8 cellular contexts compared by ENCODE assay signal in the genomic region with DNA sequence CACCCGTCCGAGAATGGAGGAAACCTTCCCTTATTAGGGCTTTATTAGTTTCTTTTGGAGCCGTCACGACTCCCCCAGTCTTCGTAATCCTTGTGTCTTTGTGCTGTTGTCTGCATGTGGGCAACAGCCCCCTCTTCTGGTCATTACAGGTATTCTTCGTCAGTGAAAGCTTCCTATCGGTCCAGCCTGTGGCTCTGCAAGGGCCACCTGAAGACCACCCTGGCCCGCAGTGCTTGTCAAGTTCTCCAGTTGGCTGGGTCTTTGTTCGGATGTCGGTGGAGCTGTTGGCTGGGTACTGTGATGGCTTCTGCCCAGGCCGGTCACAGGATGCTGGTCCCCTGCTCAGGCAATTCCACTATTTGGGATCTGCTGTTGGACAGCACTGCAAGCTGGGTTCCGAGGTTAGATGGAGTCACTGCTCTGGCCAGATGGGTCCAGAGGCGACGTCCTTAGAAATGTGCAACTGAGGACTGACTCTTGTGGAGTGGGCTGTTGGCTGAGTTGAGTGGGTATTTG. TPM values are rescaled to one million over a fixed set of nuclear protein-coding genes. Genes with fewer than 3 reads are reported as not detected.
DNase-seq lines count a peak whose midpoint lies in the region; ATAC-seq, FAIRE-seq and TF ChIP-seq lines count a peak whose summit lies in the region.

No MANE protein-coding gene starts in this region.

- dilution Hi-C loops in keratinocyte (cut with MboI; ENCODE audit: extremely low pct_ligation_motif_present, low sequenced_read_pairs) = no loop called here

- no peaks in the 10 kb centered on the region for H3K27me3 ChIP-seq in keratinocyte (ENCODE audit: control insufficient read depth, extremely low read depth, insufficient read depth, low read length)

- H3K4me3 ChIP-seq in keratinocyte (ENCODE audit: control insufficient read depth in 2 of 3, extremely low read depth in 1 of 3, insufficient read depth in 2 of 3, low read depth in 1 of 3, low read length in 3 of 3) = no peak overlapping the region

- no peak overlapping the region for H3K9ac ChIP-seq in keratinocyte (ENCODE audit: control insufficient read depth, extremely low read depth, insufficient read depth, low read length)

- H4K20me1 ChIP-seq in keratinocyte (ENCODE audit: control insufficient read depth, extremely low read depth, insufficient read depth, low read length) = no peaks in the 10 kb centered on the region

- no peaks in the 10 kb centered on the region for H3K79me2 ChIP-seq in keratinocyte (ENCODE audit: control insufficient read depth, insufficient read depth, low read length)

- no peaks in the 10 kb centered on the region for H3K9me3 ChIP-seq in keratinocyte (ENCODE audit: control insufficient read depth, low read depth, low read length)

- no peak overlapping the region for H2AFZ ChIP-seq in keratinocyte (ENCODE audit: control insufficient read depth, low read length)

- TF ChIP-seq CTCF in LNCAP (IDR thresholded peaks at IDR 0.05) (peak; percentile 77), keratinocyte (optimal IDR thresholded peaks at IDR 0.05 in 1 of 3, IDR thresholded peaks at IDR 0.05 in 1 of 3, conservative IDR thresholded peaks at IDR 0.05 in 1 of 3; ENCODE audit: extremely low read depth in 1 of 3, insufficient read depth in 2 of 3, low read length in 3 of 3) (peak; percentile 76 to 80 (median 79))

- peaks cover 12 to 26% of the 10 kb centered on the region in 2 experiments for H3K36me3 ChIP-seq in keratinocyte (ENCODE audit: control insufficient read depth in 2 of 2, extremely low read depth in 1 of 2, insufficient read depth in 2 of 2, low read length in 2 of 2)

- ATAC-seq in HG02840 (IDR thresholded peaks at IDR 0.05; ENCODE audit: low FRiP score, unreplicated experiment) = no peak

- H3K4me1 ChIP-seq in keratinocyte (ENCODE audit: control insufficient read depth, extremely low read depth, insufficient read depth, low read length) = no peaks in the 10 kb centered on the region

- H3K27ac ChIP-seq in caudate nucleus (ENCODE audit: low read depth, low read length) = no peak overlapping the region
- H3K27ac ChIP-seq in keratinocyte (ENCODE audit: control insufficient read depth, insufficient read depth, low read length) = no peak overlapping the region

- peak; percentile 45 to 56 for DNase-seq in NCI-H2081 (lab: John Stamatoyannopoulos, UW)
- DNase-seq in NCI-H2081 treated with DMSO at 0.1 percent for 48 hours (lab: John Stamatoyannopoulos, UW) = no peak
- peak; percentile 4 for DNase-seq in T-helper 22 cell (ENCODE audit: low read depth)
- DNase-seq in caudate nucleus (lab: John Stamatoyannopoulos, UW) = peak in 43 of 61 donors; percentile 9 to 82 (median 32)
- peak; percentile 19 for DNase-seq in keratinocyte (ENCODE audit: low read depth, low spot score)
- peak; percentile 37 to 45 for DNase-seq in stimulated activated CD4-positive, alpha-beta T cell treated with anti-CD3 and anti-CD28 coated beads, Interleukin-2, amount 100 ng/mL, for 24 hours

- no peak overlapping the region for H3K4me2 ChIP-seq in keratinocyte (ENCODE audit: control insufficient read depth, extremely low read depth, insufficient read depth, low read depth, low read length)

- no peaks in the 10 kb centered on the region for H3K9me1 ChIP-seq in keratinocyte (ENCODE audit: control insufficient read depth, extremely low read depth, insufficient read depth, low read length)

- FAIRE-seq in keratinocyte (lab: Jason Lieb, UNC) = no peak

RNA-seq across cellular contexts. Expression of a gene that starts 19.2 kb away (rescaled TPM):
- 7.9 to 13.8 TPM (median 9.3 TPM) in 3 replicates for polyA plus RNA-seq in keratinocyte
- 8.8 TPM for polyA plus RNA-seq in keratinocyte (2011; ENCODE audit: low read depth)
- 5.6 and 12.1 TPM in 2 replicates for polyA plus RNA-seq in keratinocyte (2011; cell fraction: cytosol; rRNA removed)
- 10.5 and 15.0 TPM in 2 replicates for polyA plus RNA-seq in keratinocyte (2011; cell fraction: nucleus; rRNA removed)
- polyA plus RNA-seq in keratinocyte (2012; ENCODE audit: low replicate concordance) = 9.4 and 10.2 TPM in 2 replicates
- polyA minus RNA-seq in keratinocyte = 2.8 to 7.1 TPM (median 3.3 TPM) in 3 replicates
- 6.9 TPM for polyA minus RNA-seq in keratinocyte (2011; cell fraction: cytosol; rRNA and poly(A)+ RNA removed)
- polyA minus RNA-seq in keratinocyte (2011; cell fraction: nucleus; rRNA and poly(A)+ RNA removed) = 3.9 and 7.6 TPM in 2 replicates
